Comparison of ENCODE assay signal across 24 cellular contexts in the genomic region with DNA sequence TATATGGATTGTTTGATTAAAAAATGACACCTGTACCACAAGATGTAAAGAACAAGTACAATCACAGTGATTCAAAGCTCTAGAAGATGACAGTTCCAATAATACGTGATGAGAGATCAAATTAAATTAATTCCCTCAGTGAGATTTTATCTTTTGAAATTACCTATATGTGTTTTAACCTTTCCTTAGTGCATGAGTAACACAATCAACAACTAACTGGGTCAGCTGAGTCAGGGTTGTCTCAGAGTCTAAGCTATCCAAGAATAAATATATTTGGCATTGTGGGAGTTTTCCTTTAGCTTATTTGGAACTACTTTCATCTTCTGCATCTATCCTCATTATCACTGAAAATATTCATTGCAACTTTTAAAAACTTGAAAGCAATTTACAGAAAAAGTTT.
A peak's percentile ranks its signal among the peaks of the same experiment; 100 is the strongest.
DNase-seq lines count a peak whose midpoint lies in the region; ATAC-seq and TF ChIP-seq lines count a peak whose summit lies in the region.
"Had no signal": no experiment of that assay in that cellular context is flagged by ENCODE, and none has a peak within 500 bp of the region (broad histone marks: within the 10 kb centered on the region; RNA-seq: fewer than 3 reads in every experiment).

No MANE protein-coding gene starts in this region.

- peaks cover 23% of the 10 kb centered on the region for H3K4me1 ChIP-seq in skeletal muscle satellite cell (ENCODE audit: control insufficient read depth, insufficient read depth, low read length)
- H3K4me1 ChIP-seq in naive thymus-derived CD4-positive, alpha-beta T cell (ENCODE audit: control insufficient read depth in 2 of 2, insufficient read depth in 2 of 2, low read length in 2 of 2), result no peaks in the 10 kb centered on the region

- H3K9ac ChIP-seq in skeletal muscle satellite cell (ENCODE audit: low read depth, low read length), result no peak overlapping the region

- no peak for ATAC-seq in naive thymus-derived CD4-positive, alpha-beta T cell
- ATAC-seq: esophagus mucosa; stimulated activated naive B cell treated with anti-CD40 and anti-IgM and Interleukin-4, amounts not matched to agents 10 μg/mL and 1 μg/mL and 100 μg/mL, for 72 hours; WTC11 had no signal

- H3K27me3 ChIP-seq in brain microvascular endothelial cell (replicated peaks) (no peaks in the 10 kb centered on the region), skeletal muscle satellite cell (ENCODE audit: control insufficient read depth, insufficient read depth, low read length) (no peaks in the 10 kb centered on the region)
- H3K27me3 ChIP-seq in naive thymus-derived CD4-positive, alpha-beta T cell (ENCODE audit: control insufficient read depth in 2 of 2, insufficient read depth in 2 of 2, low read length in 2 of 2), result no peaks in the 10 kb centered on the region

- H3K9me3 ChIP-seq in skeletal muscle satellite cell (replicated peaks; ENCODE audit: low read length), result no peaks in the 10 kb centered on the region
- H3K9me3 ChIP-seq in naive thymus-derived CD4-positive, alpha-beta T cell (ENCODE audit: control insufficient read depth in 2 of 3, low read length in 3 of 3), result no peaks in the 10 kb centered on the region

- H3K27me3 Mint-ChIP-seq in naive thymus-derived CD4-positive, alpha-beta T cell, result no peaks in the 10 kb centered on the region
- H3K27me3 Mint-ChIP-seq: CD4-positive, alpha-beta T cell; stimulated activated naive B cell treated with anti-CD40 and anti-IgM and Interleukin-4, amounts not matched to agents 10 μg/mL and 1 μg/mL and 100 μg/mL, for 72 hours had no signal

- intact Hi-C loops in naive thymus-derived CD4-positive, alpha-beta T cell (cut with micrococcal nuclease), result no loop called here

- no peak overlapping the region for H3K4me3 ChIP-seq in brain microvascular endothelial cell (ENCODE audit: low read depth, low read length)
- H3K4me3 ChIP-seq in fibroblast of villous mesenchyme (ENCODE audit: low read depth, low read length), result no peak overlapping the region
- H3K4me3 ChIP-seq in skeletal muscle satellite cell (ENCODE audit: low read length), result no peak overlapping the region
- no peak overlapping the region for H3K4me3 ChIP-seq in naive thymus-derived CD4-positive, alpha-beta T cell (ENCODE audit: low read length)

- in situ Hi-C loops in brain microvascular endothelial cell (cut with HindIII; ENCODE audit: low pct_ligation_motif_present, low sequenced_read_pairs), result no loop called here

- peaks cover 0 to 3% (median 0%) of the 10 kb centered on the region in 11 donors for H3K9me3 Mint-ChIP-seq in naive thymus-derived CD4-positive, alpha-beta T cell
- H3K9me3 Mint-ChIP-seq: CD4-positive, alpha-beta T cell; H9; neural crest cell; stimulated activated naive B cell treated with anti-CD40 and anti-IgM and Interleukin-4, amounts not matched to agents 10 μg/mL and 1 μg/mL and 100 μg/mL, for 72 hours; WTC11 had no signal

- CTCF ChIA-PET in naive thymus-derived CD4-positive, alpha-beta T cell (lab: Charles Lee), result no interaction called here

- peak overlapping the region; percentile 33 for H3K4me2 ChIP-seq in skeletal muscle satellite cell (ENCODE audit: low read length)

- H3K27ac Mint-ChIP-seq in naive thymus-derived CD4-positive, alpha-beta T cell, result no peak overlapping the region
- H3K27ac Mint-ChIP-seq: CD4-positive, alpha-beta T cell; stimulated activated naive B cell treated with anti-CD40 and anti-IgM and Interleukin-4, amounts not matched to agents 10 μg/mL and 1 μg/mL and 100 μg/mL, for 72 hours; WTC11 had no signal

- H3K36me3 ChIP-seq in brain microvascular endothelial cell (replicated peaks), result peaks cover 2% of the 10 kb centered on the region
- H3K36me3 ChIP-seq in skeletal muscle satellite cell (ENCODE audit: insufficient read depth, low read length), result peaks cover 32% of the 10 kb centered on the region
- no peaks in the 10 kb centered on the region for H3K36me3 ChIP-seq in naive thymus-derived CD4-positive, alpha-beta T cell (ENCODE audit: control insufficient read depth in 2 of 3, insufficient read depth in 3 of 3, low read length in 3 of 3)

- DNase-seq in HT1080 (ENCODE audit: low read depth) (peak; percentile 15), brain microvascular endothelial cell (no peak), fibroblast of villous mesenchyme (ENCODE audit: low read depth) (peak; percentile 14)
- DNase-seq in activated CD4-positive, alpha-beta T cell treated with anti-CD3 and anti-CD28 coated beads, Interleukin-2, amount 50 U/mL, for 1 hour, result no peak
- no peak for DNase-seq in naive thymus-derived CD4-positive, alpha-beta T cell
- no peak for DNase-seq in stimulated activated naive CD4-positive, alpha-beta T cell treated with Interleukin-2 at 50 U/mL for 16 hours (lab: John Stamatoyannopoulos, UW)
- DNase-seq: activated CD4-positive, alpha-beta T cell treated with anti-CD3 and anti-CD28 coated beads, Interleukin-2, amount 50 U/mL, for 48 hours; activated CD8-positive, alpha-beta memory T cell treated with anti-CD3 and anti-CD28 coated beads, Interleukin-2, amount 50 U/mL, for 48 hours; CD4-positive, alpha-beta T cell; central memory CD4-positive, alpha-beta T cell; DMS 273 treated with DMSO at 0.1 percent for 48 hours; H9; left ventricle myocardium superior; NCI-H1436 treated with DMSO at 0.1 percent for 48 hours; NCI-H2171; NCI-H524 treated with DMSO at 0.1 percent for 48 hours; posterior cingulate gyrus; stimulated activated CD4-positive, alpha-beta T cell treated with anti-CD3 and anti-CD28 coated beads, Interleukin-2, amount 100 ng/mL, for 48 hours; stimulated activated naive B cell treated with anti-CD40 and anti-IgM and Interleukin-4, amounts not matched to agents 10 μg/mL and 1 μg/mL and 100 μg/mL, for 72 hours; T-helper 9 cell had no signal

- TF ChIP-seq CTCF in brain microvascular endothelial cell (IDR thresholded peaks at IDR 0.05; ENCODE audit: low read depth, low read length, missing control alignments) (no peak), fibroblast of villous mesenchyme (IDR thresholded peaks at IDR 0.05; ENCODE audit: insufficient read depth, low read depth, low read length) (no peak)

- no peaks in the 10 kb centered on the region for H3K36me3 Mint-ChIP-seq in naive thymus-derived CD4-positive, alpha-beta T cell
- H3K36me3 Mint-ChIP-seq: stimulated activated naive B cell treated with anti-CD40 and anti-IgM and Interleukin-4, amounts not matched to agents 10 μg/mL and 1 μg/mL and 100 μg/mL, for 72 hours had no signal

- peak overlapping the region; percentile 19 for H3K27ac ChIP-seq in brain microvascular endothelial cell
- no peak overlapping the region for H3K27ac ChIP-seq in naive thymus-derived CD4-positive, alpha-beta T cell (ENCODE audit: low read depth, low read length)

- H3K4me3 Mint-ChIP-seq in naive thymus-derived CD4-positive, alpha-beta T cell, result no peak overlapping the region
- H3K4me3 Mint-ChIP-seq: CD4-positive, alpha-beta T cell; H9; neural crest cell; stimulated activated naive B cell treated with anti-CD40 and anti-IgM and Interleukin-4, amounts not matched to agents 10 μg/mL and 1 μg/mL and 100 μg/mL, for 72 hours; WTC11 had no signal

- no peaks in the 10 kb centered on the region for H3K4me1 Mint-ChIP-seq in naive thymus-derived CD4-positive, alpha-beta T cell
- H3K4me1 Mint-ChIP-seq: H9; neural crest cell; stimulated activated naive B cell treated with anti-CD40 and anti-IgM and Interleukin-4, amounts not matched to agents 10 μg/mL and 1 μg/mL and 100 μg/mL, for 72 hours; WTC11 had no signal

- POLR2A ChIA-PET in naive thymus-derived CD4-positive, alpha-beta T cell (lab: Charles Lee), result no interaction called here

Comparison
In these comparisons a context has a peak if more than half of its experiments do, and no peak if none do; other contexts are left out.
1. DNase-seq: peak in HT1080 (single experiment) and fibroblast of villous mesenchyme (single experiment); none in brain microvascular endothelial cell (single experiment), activated CD4-positive, alpha-beta T cell treated with anti-CD3 and anti-CD28 coated beads, Interleukin-2, amount 50 U/mL, for 1 hour (single experiment), naive thymus-derived CD4-positive, alpha-beta T cell (0 of 9) and stimulated activated naive CD4-positive, alpha-beta T cell treated with Interleukin-2 at 50 U/mL for 16 hours (single experiment).